In genomic region chr6:30763618-30764489, GRCh38 we compare ENCODE assay signal across 8 cellular contexts. TPM values are rescaled to one million over a fixed set of nuclear protein-coding genes. Genes with fewer than 3 reads are reported as not detected.
DNase-seq lines count a peak whose midpoint lies in the region; ATAC-seq, FAIRE-seq and TF ChIP-seq lines count a peak whose summit lies in the region.

No MANE protein-coding gene starts in this region.

- CTCF ChIA-PET in activated CD4-positive, alpha-beta T cell treated with anti-CD3 and anti-CD28 coated beads, Interleukin-2, amount 10 ng/mL, durations not matched to agents 7 days and 5 days (lab: Charles Lee): interaction anchor here (0.6 to 1.1 kb wide), 4 partner anchors 13 to 150 kb away, joined by 3 to 7 read pairs (median 4); no protein-coding TSS in a partner anchor

- no peak for DNase-seq in activated CD4-positive, alpha-beta T cell treated with anti-CD3 and anti-CD28 coated beads, Interleukin-2, amount 10 ng/mL, durations not matched to agents 7 days and 5 days
- no peak for DNase-seq in activated CD4-positive, alpha-beta T cell treated with anti-CD3 and anti-CD28 coated beads, Interleukin-2, amount 50 U/mL, for 48 hours
- DNase-seq in NCI-H524 (lab: John Stamatoyannopoulos, UW) (peak; percentile 53 to 75), endothelial cell (ENCODE audit: low spot score) (no peak), pancreas (peak in 2 of 6 donors; percentile 50 to 57), adrenal gland (no peak)

- intact Hi-C loops in pancreas (cut with DNase I) (no loop called here), adrenal gland (cut with DNase I) (no loop called here)

- peaks cover 4% of the 10 kb centered on the region for H3K36me3 Mint-ChIP-seq in activated CD4-positive, alpha-beta T cell treated with anti-CD3 and anti-CD28 coated beads, Interleukin-2, amount 10 ng/mL, durations not matched to agents 7 days and 5 days (ENCODE audit: low read depth)
- no peaks in the 10 kb centered on the region for H3K36me3 Mint-ChIP-seq in endothelial cell (ENCODE audit: low read depth, unreplicated experiment)

- H3K27me3 ChIP-seq in pancreas (no peaks in the 10 kb centered on the region), adrenal gland (no peaks in the 10 kb centered on the region)

- peaks cover 55% of the 10 kb centered on the region for H3K4me1 Mint-ChIP-seq in activated CD4-positive, alpha-beta T cell treated with anti-CD3 and anti-CD28 coated beads, Interleukin-2, amount 10 ng/mL, durations not matched to agents 7 days and 5 days
- peaks cover 32% of the 10 kb centered on the region for H3K4me1 Mint-ChIP-seq in endothelial cell (ENCODE audit: unreplicated experiment)

- POLR2A ChIA-PET in activated CD4-positive, alpha-beta T cell treated with anti-CD3 and anti-CD28 coated beads, Interleukin-2, amount 10 ng/mL, durations not matched to agents 7 days and 5 days (lab: Charles Lee): no interaction called here

- H3K9me3 ChIP-seq in pancreas: no peaks in the 10 kb centered on the region
- no peaks in the 10 kb centered on the region for H3K9me3 ChIP-seq in adrenal gland (replicated peaks in 1 of 3)

- no peak for FAIRE-seq in pancreas (lab: Jason Lieb, UNC)

- H3K4me3 ChIP-seq in pancreas (no peak overlapping the region), adrenal gland (no peak overlapping the region)

- H3K9me3 Mint-ChIP-seq in activated CD4-positive, alpha-beta T cell treated with anti-CD3 and anti-CD28 coated beads, Interleukin-2, amount 10 ng/mL, durations not matched to agents 7 days and 5 days: peaks cover 7% of the 10 kb centered on the region
- H3K9me3 Mint-ChIP-seq in endothelial cell (ENCODE audit: unreplicated experiment): no peaks in the 10 kb centered on the region

- H3K36me3 ChIP-seq in pancreas (no peaks in the 10 kb centered on the region), adrenal gland (replicated peaks in 1 of 2) (no peaks in the 10 kb centered on the region)

- TF ChIP-seq CTCF in endothelial cell (IDR thresholded peaks at IDR 0.05; ENCODE audit: unreplicated experiment) (no peak), pancreas (IDR thresholded peaks at IDR 0.05) (no peak), adrenal gland (IDR thresholded peaks at IDR 0.05) (peak in 1 of 6 experiments; percentile 14)

- peak overlapping the region; percentile 69 to 88 (median 84) for H3K27ac ChIP-seq in pancreas
- H3K27ac ChIP-seq in adrenal gland: peak overlapping the region in 1 of 5 donors; percentile 17

- TF ChIP-seq POLR2A in adrenal gland (IDR thresholded peaks at IDR 0.05): no peak

- WGBS in pancreas, 2 donors: 36 to 38% methylated on average over 8 of the region's 8 CpGs
- 52 to 58% (median 55%) methylated on average over 8 of the region's 8 CpGs for WGBS in adrenal gland, 4 donors

- no peaks in the 10 kb centered on the region for H3K27me3 Mint-ChIP-seq in activated CD4-positive, alpha-beta T cell treated with anti-CD3 and anti-CD28 coated beads, Interleukin-2, amount 10 ng/mL, durations not matched to agents 7 days and 5 days
- H3K27me3 Mint-ChIP-seq in endothelial cell (ENCODE audit: unreplicated experiment): peaks cover 10% of the 10 kb centered on the region

- ATAC-seq in pancreas (peak; percentile 78 to 88 (median 82)), HG03280 (IDR thresholded peaks at IDR 0.05; ENCODE audit: unreplicated experiment) (no peak), GM21423 (IDR thresholded peaks at IDR 0.05; ENCODE audit: unreplicated experiment) (no peak)

- H3K27ac Mint-ChIP-seq in activated CD4-positive, alpha-beta T cell treated with anti-CD3 and anti-CD28 coated beads, Interleukin-2, amount 10 ng/mL, durations not matched to agents 7 days and 5 days: peak overlapping the region; percentile 74
- H3K27ac Mint-ChIP-seq in endothelial cell (ENCODE audit: unreplicated experiment): peak overlapping the region; percentile 90

- no peak overlapping the region for H3K4me3 Mint-ChIP-seq in activated CD4-positive, alpha-beta T cell treated with anti-CD3 and anti-CD28 coated beads, Interleukin-2, amount 10 ng/mL, durations not matched to agents 7 days and 5 days
- H3K4me3 Mint-ChIP-seq in endothelial cell (ENCODE audit: unreplicated experiment): peak overlapping the region; percentile 9

- peaks cover 10 to 28% (median 14%) of the 10 kb centered on the region in 3 donors for H3K4me1 ChIP-seq in pancreas
- H3K4me1 ChIP-seq in adrenal gland (replicated peaks in 1 of 2): peaks cover 3 to 27% of the 10 kb centered on the region in 2 donors

RNA-seq across cellular contexts. Expression of gene IER3, which starts 19.5 kb away (rescaled TPM):
- total RNA-seq in activated CD4-positive, alpha-beta T cell treated with anti-CD3 and anti-CD28 coated beads, Interleukin-2, amount 10 ng/mL, durations not matched to agents 7 days and 5 days: 10 to 100 TPM; 30.5 to 34.9 TPM
- total RNA-seq in endothelial cell (ENCODE audit: unreplicated experiment): 4.8 TPM
- total RNA-seq in pancreas: 10 to 100 TPM; 23.0 to 87.5 (median 41.3) TPM
- 100 to 1,000 TPM in 1 of 2 donors, 10 to 100 TPM in 1; 99.4 to 174 TPM for polyA plus RNA-seq in pancreas
- total RNA-seq in adrenal gland: 10 to 100 TPM in 7 of 8 donors, 1 to 10 TPM in 1; 4.0 to 66.2 (median 43.1) TPM
- 100 to 1,000 TPM in 1 of 3 donors, 10 to 100 TPM in 2; 10.3 to 136 (median 49.1) TPM for polyA plus RNA-seq in adrenal gland

RNA-seq across cellular contexts. Expression of gene FLOT1, which starts 21.4 kb away (rescaled TPM):
- 100 to 1,000 TPM; 199 to 213 TPM for total RNA-seq in activated CD4-positive, alpha-beta T cell treated with anti-CD3 and anti-CD28 coated beads, Interleukin-2, amount 10 ng/mL, durations not matched to agents 7 days and 5 days
- total RNA-seq in endothelial cell (ENCODE audit: unreplicated experiment): 136 TPM
- 10 to 100 TPM; 45.7 to 92.2 (median 51.3) TPM for total RNA-seq in pancreas
- polyA plus RNA-seq in pancreas: 100 to 1,000 TPM; 123 to 151 TPM
- 100 to 1,000 TPM; 237 to 449 (median 339) TPM for total RNA-seq in adrenal gland
- 100 to 1,000 TPM; 390 to 599 (median 411) TPM for polyA plus RNA-seq in adrenal gland

RNA-seq across cellular contexts. Expression of gene TUBB, which starts 43.7 kb away (rescaled TPM):
- total RNA-seq in activated CD4-positive, alpha-beta T cell treated with anti-CD3 and anti-CD28 coated beads, Interleukin-2, amount 10 ng/mL, durations not matched to agents 7 days and 5 days: 1,000 to 10,000 TPM; 1,494 to 1,661 TPM
- total RNA-seq in endothelial cell (ENCODE audit: unreplicated experiment): 1,094 TPM
- 100 to 1,000 TPM in 4 of 6 donors, 10 to 100 TPM in 2; 66.1 to 171 (median 116) TPM for total RNA-seq in pancreas
- 100 to 1,000 TPM in 1 of 2 donors, 10 to 100 TPM in 1; 67.9 to 111 TPM for polyA plus RNA-seq in pancreas
- total RNA-seq in adrenal gland: 100 to 1,000 TPM in 7 of 8 donors, 10 to 100 TPM in 1; 90.3 to 439 (median 214) TPM
- 100 to 1,000 TPM; 107 to 473 (median 177) TPM for polyA plus RNA-seq in adrenal gland

RNA-seq across cellular contexts. Expression of gene MDC1, which starts 46.8 kb away (rescaled TPM):
- total RNA-seq in activated CD4-positive, alpha-beta T cell treated with anti-CD3 and anti-CD28 coated beads, Interleukin-2, amount 10 ng/mL, durations not matched to agents 7 days and 5 days: 10 to 100 TPM; 46.8 to 53.2 TPM
- total RNA-seq in endothelial cell (ENCODE audit: unreplicated experiment) (51.7 TPM), pancreas (10 to 100 TPM; 12.3 to 18.7 (median 13.5) TPM), adrenal gland (10 to 100 TPM in 5 of 8 donors, 1 to 10 TPM in 3; 2.8 to 27.6 (median 18.4) TPM)
- polyA plus RNA-seq in pancreas (10 to 100 TPM; 18.9 to 28.0 TPM), adrenal gland (10 to 100 TPM; 16.8 to 26.9 (median 21.0) TPM)

Comparison
In these comparisons a context has a peak if more than half of its experiments do, and no peak if none do; other contexts are left out.
1. DNase-seq: peak in NCI-H524 (2 of 2); none in activated CD4-positive, alpha-beta T cell treated with anti-CD3 and anti-CD28 coated beads, Interleukin-2, amount 10 ng/mL, durations not matched to agents 7 days and 5 days (single experiment), activated CD4-positive, alpha-beta T cell treated with anti-CD3 and anti-CD28 coated beads, Interleukin-2, amount 50 U/mL, for 48 hours (0 of 2), endothelial cell (single experiment) and adrenal gland (0 of 7).
2. ATAC-seq: peak in pancreas (4 of 4); none in HG03280 (single experiment) and GM21423 (single experiment).